Comparison of ENCODE assay signal across 24 cellular contexts in genomic region chr16:4933871-4934395, GRCh38. TPM values are rescaled to one million over a fixed set of nuclear protein-coding genes. Genes with fewer than 3 reads are reported as not detected.
DNase-seq lines count a peak whose midpoint lies in the region; ATAC-seq and TF ChIP-seq lines count a peak whose summit lies in the region.
"Had no signal": no experiment of that assay in that cellular context is flagged by ENCODE, and none has a peak within 500 bp of the region (broad histone marks: within the 10 kb centered on the region; RNA-seq: fewer than 3 reads in every experiment).

No MANE protein-coding gene starts in this region.

- peak; percentile 5 for DNase-seq in COLO668 (lab: John Stamatoyannopoulos, UW; ENCODE audit: unreplicated experiment)
- DNase-seq in adipocyte (ENCODE audit: low read depth): no peak
- DNase-seq in stimulated activated CD4-positive, alpha-beta T cell treated with anti-CD3 and anti-CD28 coated beads, Interleukin-4, amount 100 ng/mL, for 1 hour: no peak
- no peak for DNase-seq in psoas muscle
- no peak for DNase-seq in AML-193 (lab: John Stamatoyannopoulos, UW)
- no peak for DNase-seq in NCI-H2107 treated with DMSO at 0.1 percent for 48 hours (lab: John Stamatoyannopoulos, UW; ENCODE audit: unreplicated experiment)
- DNase-seq: BE2C; Calu3; CD4-positive, CD25-positive, alpha-beta regulatory T cell; GF-D8; Kasumi-1; MG63; NCI-H1048; NCI-H1436 treated with DMSO at 0.1 percent for 48 hours; NCI-H2029; NCI-H2171; NCI-H446; NCI-H526 treated with DMSO at 0.1 percent for 48 hours; SHP77 had no signal

- H3K9me3 ChIP-seq in adipocyte (ENCODE audit: control insufficient read depth, low read length) (no peaks in the 10 kb centered on the region), esophagus (ENCODE audit: control insufficient read depth in 2 of 2, insufficient read depth in 1 of 2, low read depth in 1 of 2, low read length in 1 of 2) (no peaks in the 10 kb centered on the region), psoas muscle (no peaks in the 10 kb centered on the region)
- H3K9me3 ChIP-seq: BE2C, MG63 had no signal

- H3K27me3 ChIP-seq in adipocyte (replicated peaks; ENCODE audit: control insufficient read depth, insufficient read depth, low read length) (peaks cover 6% of the 10 kb centered on the region), esophagus (ENCODE audit: control insufficient read depth in 1 of 2, insufficient read depth in 2 of 2, low read length in 2 of 2) (no peaks in the 10 kb centered on the region), psoas muscle (ENCODE audit: insufficient read depth in 3 of 3, low read length in 2 of 3) (peaks cover 0 to 43% (median 5%) of the 10 kb centered on the region in 3 donors)
- H3K27me3 ChIP-seq: MG63 had no signal

- WGBS in esophagus, 2 donors: 61 to 65% methylated on average over 15 of the region's 15 CpGs
- WGBS in psoas muscle, 3 donors: 83 to 88% (median 87%) methylated on average over 15 of the region's 15 CpGs

- ATAC-seq in psoas muscle: no peak
- ATAC-seq: GM23338, HCT116 had no signal

- TF ChIP-seq CTCF in psoas muscle (IDR thresholded peaks at IDR 0.05): no peak

- H3K36me3 ChIP-seq in adipocyte (ENCODE audit: control insufficient read depth, insufficient read depth, low read length, severe bottlenecking) (no peaks in the 10 kb centered on the region), esophagus (ENCODE audit: control insufficient read depth in 2 of 2, insufficient read depth in 2 of 2, low read length in 1 of 2) (peaks cover 0 to 33% of the 10 kb centered on the region in 2 donors), psoas muscle (ENCODE audit: insufficient read depth in 1 of 2, low read depth in 1 of 2) (no peaks in the 10 kb centered on the region)
- H3K36me3 ChIP-seq: BE2C, MG63 had no signal

- H3K27ac ChIP-seq in esophagus (ENCODE audit: low read depth in 2 of 2, low read length in 1 of 2): peak overlapping the region; percentile 95 to 98
- H3K27ac ChIP-seq in skin epidermis: peak overlapping the region in 13 of 21 experiments; percentile 10 to 94 (median 83)
- H3K27ac ChIP-seq in psoas muscle: no peak overlapping the region

- H3K4me1 ChIP-seq in adipocyte (ENCODE audit: control insufficient read depth, insufficient read depth, low read length) (peaks cover 30% of the 10 kb centered on the region), esophagus (ENCODE audit: control insufficient read depth in 2 of 2, insufficient read depth in 2 of 2, low read length in 1 of 2) (peaks cover 0 to 36% of the 10 kb centered on the region in 2 donors), psoas muscle (peaks cover 15% of the 10 kb centered on the region)
- H3K4me1 ChIP-seq: BE2C had no signal

- peak overlapping the region; percentile 72 for H3K9ac ChIP-seq in adipocyte (ENCODE audit: low read length)

- intact Hi-C loops in psoas muscle (cut with DNase I): no loop called here

- H3K4me3 ChIP-seq in adipocyte (ENCODE audit: low read length) (no peak overlapping the region), esophagus (ENCODE audit: low read depth in 1 of 2, low read length in 2 of 2) (peak overlapping the region; percentile 77 to 89), skin epidermis (peak overlapping the region in 1 of 7 experiments; percentile 87), psoas muscle (no peak overlapping the region)
- H3K4me3 ChIP-seq: GM23338, MG63 had no signal

RNA-seq across cellular contexts. Expression of gene PPL, which starts 3.0 kb away (rescaled TPM):
- polyA plus RNA-seq in esophagus (100 to 1,000 TPM; 561 to 739 TPM), psoas muscle (1 to 10 TPM; 2.4 to 5.6 (median 3.8) TPM)
- total RNA-seq in psoas muscle: 1 to 10 TPM; 3.2 to 7.2 (median 5.1) TPM
- total RNA-seq: CD4-positive, CD25-positive, alpha-beta regulatory T cell had no signal

RNA-seq across cellular contexts. Expression of gene SEC14L5, which starts 24.2 kb away (rescaled TPM):
- under 1 TPM; 0.19 to 0.49 TPM for polyA plus RNA-seq in esophagus
- under 1 TPM; 0.42 to 0.88 (median 0.65) TPM for total RNA-seq in psoas muscle
- polyA plus RNA-seq in psoas muscle: under 1 TPM; 0.23 to 0.30 (median 0.27) TPM
- total RNA-seq: A172 had no signal
- polyA plus RNA-seq: CD4-positive, CD25-positive, alpha-beta regulatory T cell had no signal

Comparison
In these comparisons a context has a peak if more than half of its experiments do, and no peak if none do; other contexts are left out.
1. H3K4me3 ChIP-seq: peak in esophagus (2 of 2); none in adipocyte (single experiment) and psoas muscle (single experiment).
2. RNA of gene PPL, which starts 3.0 kb away (polyA plus RNA-seq): 561 to 739 TPM in esophagus; 2.4 to 5.6 TPM in psoas muscle; every median in the first group is over 10 times any median in the second.